19 cellular contexts compared by ENCODE assay signal in genomic region chr16:49651980-49652379, GRCh38.
DNase-seq lines count a peak whose midpoint lies in the region; TF ChIP-seq lines count a peak whose summit lies in the region.
"Had no signal": no experiment of that assay in that cellular context is flagged by ENCODE, and none has a peak within 500 bp of the region (broad histone marks: within the 10 kb centered on the region; RNA-seq: fewer than 3 reads in every experiment).

No MANE protein-coding gene starts in this region.

- peaks cover 4% of the 10 kb centered on the region for H3K79me2 ChIP-seq in neural progenitor cell (ENCODE audit: low read depth)
- H3K79me2 ChIP-seq: parathyroid adenoma had no signal

- TF ChIP-seq CTCF in breast epithelium (IDR thresholded peaks at IDR 0.05) (no peak), MCF 10A (IDR thresholded peaks at IDR 0.05; ENCODE audit: unreplicated experiment) (no peak), esophagus squamous epithelium (IDR thresholded peaks at IDR 0.05) (no peak), neural progenitor cell (IDR thresholded peaks at IDR 0.05) (no peak), tibial nerve (IDR thresholded peaks at IDR 0.05) (no peak)

- TF ChIP-seq POLR2A in breast epithelium (IDR thresholded peaks at IDR 0.05), result no peak
- TF ChIP-seq POLR2A in esophagus squamous epithelium (IDR thresholded peaks at IDR 0.05), result no peak
- TF ChIP-seq POLR2A in tibial nerve (IDR thresholded peaks at IDR 0.05), result no peak

- H3K27me3 ChIP-seq in breast epithelium, result no peaks in the 10 kb centered on the region
- no peaks in the 10 kb centered on the region for H3K27me3 ChIP-seq in esophagus squamous epithelium
- H3K27me3 ChIP-seq in neural progenitor cell, result no peaks in the 10 kb centered on the region
- no peaks in the 10 kb centered on the region for H3K27me3 ChIP-seq in tibial nerve

- H3K4me1 ChIP-seq in breast epithelium (no peaks in the 10 kb centered on the region), esophagus squamous epithelium (peaks cover 0 to 22% (median 0%) of the 10 kb centered on the region in 3 donors), neural progenitor cell (no peaks in the 10 kb centered on the region), tibial nerve (peaks cover 0 to 22% (median 2%) of the 10 kb centered on the region in 4 donors)
- H3K4me1 ChIP-seq: parathyroid adenoma had no signal

- H3K36me3 Mint-ChIP-seq in MCF 10A (ENCODE audit: insufficient read depth, unreplicated experiment) (no peaks in the 10 kb centered on the region), neural progenitor cell (peaks cover 21% of the 10 kb centered on the region)
- H3K36me3 Mint-ChIP-seq in activated T-helper 1 cell treated with anti-CD3 and anti-CD28 coated beads, Interleukin-12 subunit alpha, Interleukin-12 subunit beta, Interleukin-2, Interleukin-4 antibody, amounts not matched to agents 30 ng/mL and 10 ng/mL and 1 ng/mL, durations not matched to agents 14 hours and 24 hours and 36 hours (ENCODE audit: low read depth), result no peaks in the 10 kb centered on the region

- peaks cover 13% of the 10 kb centered on the region for H3K27me3 Mint-ChIP-seq in MCF 10A (ENCODE audit: insufficient read depth, unreplicated experiment)
- peaks cover 5% of the 10 kb centered on the region for H3K27me3 Mint-ChIP-seq in neural progenitor cell (ENCODE audit: insufficient read depth, low read depth)
- H3K27me3 Mint-ChIP-seq in activated T-helper 1 cell treated with anti-CD3 and anti-CD28 coated beads, Interleukin-12 subunit alpha, Interleukin-12 subunit beta, Interleukin-2, Interleukin-4 antibody, amounts not matched to agents 30 ng/mL and 10 ng/mL and 1 ng/mL, durations not matched to agents 14 hours and 24 hours and 36 hours (ENCODE audit: insufficient read depth), result no peaks in the 10 kb centered on the region
- H3K27me3 Mint-ChIP-seq: activated T-cell treated with anti-CD3 and anti-CD28 coated beads, Interleukin-2, amount 50 U/mL, for 24 hours; naive B cell had no signal

- H3K9me3 Mint-ChIP-seq in MCF 10A (ENCODE audit: unreplicated experiment) (peaks cover 13% of the 10 kb centered on the region), neural progenitor cell (peaks cover 18% of the 10 kb centered on the region)
- H3K9me3 Mint-ChIP-seq in activated T-helper 1 cell treated with anti-CD3 and anti-CD28 coated beads, Interleukin-12 subunit alpha, Interleukin-12 subunit beta, Interleukin-2, Interleukin-4 antibody, amounts not matched to agents 30 ng/mL and 10 ng/mL and 1 ng/mL, durations not matched to agents 14 hours and 24 hours and 36 hours, result peaks cover 16% of the 10 kb centered on the region

- no peak for DNase-seq in breast epithelium (ENCODE audit: low spot score in 2 of 2)
- no peak for DNase-seq in MCF 10A (ENCODE audit: unreplicated experiment)
- DNase-seq in esophagus squamous epithelium (lab: John Stamatoyannopoulos, UW), result no peak
- no peak for DNase-seq in neural progenitor cell (ENCODE audit: low spot score)
- no peak for DNase-seq in tibial nerve (ENCODE audit: low spot score in 2 of 2)
- DNase-seq in pons (ENCODE audit: low spot score), result no peak
- no peak for DNase-seq in H4 (ENCODE audit: low spot score)
- no peak for DNase-seq in activated T-helper 1 cell treated with anti-CD3 and anti-CD28 coated beads, Interleukin-12 subunit alpha, Interleukin-12 subunit beta, Interleukin-2, Interleukin-4 antibody, amounts not matched to agents 30 ng/mL and 10 ng/mL and 1 ng/mL, durations not matched to agents 14 hours and 24 hours and 36 hours (ENCODE audit: low spot score)
- DNase-seq: activated CD4-positive, alpha-beta T cell treated with anti-CD3 and anti-CD28 coated beads for 48 hours; activated naive CD4-positive, alpha-beta T cell; activated T-cell treated with anti-CD3 and anti-CD28 coated beads, Interleukin-2, amount 50 U/mL, for 24 hours; GF-D8; Kasumi-1; naive B cell; NCI-H187; NCI-H524 treated with DMSO at 0.1 percent for 48 hours had no signal

- no peak overlapping the region for H3K4me2 ChIP-seq in neural progenitor cell
- H3K4me2 ChIP-seq: GM23338 had no signal

- TF ChIP-seq EP300 in tibial nerve (IDR thresholded peaks at IDR 0.05), result no peak

- no peak overlapping the region for H3K9ac ChIP-seq in neural progenitor cell
- H3K9ac ChIP-seq: parathyroid adenoma had no signal

- H4K20me1 ChIP-seq in neural progenitor cell (ENCODE audit: low read depth), result no peaks in the 10 kb centered on the region

- H3K27ac ChIP-seq in breast epithelium (peak overlapping the region; percentile 31 to 79), esophagus squamous epithelium (peak overlapping the region in 3 of 4 donors; percentile 20 to 81 (median 66)), neural progenitor cell (no peak overlapping the region), tibial nerve (peak overlapping the region; percentile 45 to 89 (median 64))
- H3K27ac ChIP-seq: parathyroid adenoma had no signal

- intact Hi-C loops in breast epithelium (cut with DNase I; ENCODE audit: low total_unique reads) (no loop called here), MCF 10A (cut with micrococcal nuclease) (no loop called here), esophagus squamous epithelium (cut with DNase I) (no loop called here)
- intact Hi-C loops in activated T-helper 1 cell treated with anti-CD3 and anti-CD28 coated beads, Interleukin-12 subunit alpha, Interleukin-12 subunit beta, Interleukin-2, Interleukin-4 antibody, amounts not matched to agents 30 ng/mL and 10 ng/mL and 1 ng/mL, durations not matched to agents 14 hours and 24 hours and 36 hours (cut with micrococcal nuclease), result no loop called here

- no peak overlapping the region for H2AFZ ChIP-seq in neural progenitor cell (replicated peaks)
- H2AFZ ChIP-seq: GM23338, parathyroid adenoma had no signal

- 68 to 81% methylated on average over 5 to 6 of the region's 6 CpGs for WGBS in esophagus squamous epithelium, 2 donors
- 45 to 64% methylated on average over 5 to 6 of the region's 6 CpGs for WGBS in tibial nerve, 2 donors

- no peaks in the 10 kb centered on the region for H3K36me3 ChIP-seq in breast epithelium
- H3K36me3 ChIP-seq in esophagus squamous epithelium, result no peaks in the 10 kb centered on the region
- peaks cover 5% of the 10 kb centered on the region for H3K36me3 ChIP-seq in neural progenitor cell
- no peaks in the 10 kb centered on the region for H3K36me3 ChIP-seq in tibial nerve

- BruUV-seq in MCF 10A (replicated peaks; lab: Mats Ljungman, UMichigan), result no TSS peak

- H3K4me1 Mint-ChIP-seq in MCF 10A (ENCODE audit: insufficient read depth, unreplicated experiment) (peaks cover 5% of the 10 kb centered on the region), neural progenitor cell (peaks cover 30% of the 10 kb centered on the region)
- no peaks in the 10 kb centered on the region for H3K4me1 Mint-ChIP-seq in activated T-helper 1 cell treated with anti-CD3 and anti-CD28 coated beads, Interleukin-12 subunit alpha, Interleukin-12 subunit beta, Interleukin-2, Interleukin-4 antibody, amounts not matched to agents 30 ng/mL and 10 ng/mL and 1 ng/mL, durations not matched to agents 14 hours and 24 hours and 36 hours (ENCODE audit: low read depth)
- H3K4me1 Mint-ChIP-seq: naive B cell had no signal

- no peaks in the 10 kb centered on the region for H3F3A ChIP-seq in neural progenitor cell (ENCODE audit: low read depth)

- no peak overlapping the region for H3K27ac Mint-ChIP-seq in MCF 10A (ENCODE audit: low read depth, unreplicated experiment)
- H3K27ac Mint-ChIP-seq in neural progenitor cell, result peak overlapping the region; percentile 29
- no peak overlapping the region for H3K27ac Mint-ChIP-seq in activated T-helper 1 cell treated with anti-CD3 and anti-CD28 coated beads, Interleukin-12 subunit alpha, Interleukin-12 subunit beta, Interleukin-2, Interleukin-4 antibody, amounts not matched to agents 30 ng/mL and 10 ng/mL and 1 ng/mL, durations not matched to agents 14 hours and 24 hours and 36 hours
- H3K27ac Mint-ChIP-seq: activated T-cell treated with anti-CD3 and anti-CD28 coated beads, Interleukin-2, amount 50 U/mL, for 24 hours; dendritic cell treated with granulocyte-macrophage colony-stimulating factor and Interleukin-4, amounts not matched to agents 40 ng/mL and 50 ng/mL, for 4 days; GM23338; naive B cell had no signal

- H3K4me3 ChIP-seq in breast epithelium, result peak overlapping the region in 2 of 3 donors; percentile 4 to 46
- H3K4me3 ChIP-seq in esophagus squamous epithelium, result peak overlapping the region in 1 of 4 donors; percentile 25
- H3K4me3 ChIP-seq in neural progenitor cell, result no peak overlapping the region
- H3K4me3 ChIP-seq in tibial nerve, result peak overlapping the region in 2 of 4 donors; percentile 18 to 21
- H3K4me3 ChIP-seq: GM23338 had no signal

- H3K4me3 Mint-ChIP-seq in MCF 10A (ENCODE audit: unreplicated experiment) (no peak overlapping the region), neural progenitor cell (no peak overlapping the region)
- no peak overlapping the region for H3K4me3 Mint-ChIP-seq in activated T-helper 1 cell treated with anti-CD3 and anti-CD28 coated beads, Interleukin-12 subunit alpha, Interleukin-12 subunit beta, Interleukin-2, Interleukin-4 antibody, amounts not matched to agents 30 ng/mL and 10 ng/mL and 1 ng/mL, durations not matched to agents 14 hours and 24 hours and 36 hours
- H3K4me3 Mint-ChIP-seq: activated T-cell treated with anti-CD3 and anti-CD28 coated beads, Interleukin-2, amount 50 U/mL, for 24 hours; dendritic cell treated with granulocyte-macrophage colony-stimulating factor and Interleukin-4, amounts not matched to agents 40 ng/mL and 50 ng/mL, for 4 days; GM23338; naive B cell had no signal

- CTCF ChIA-PET in MCF 10A (lab: Yijun Ruan, JAX), result interaction anchor here (0.7 to 0.9 kb wide), 3 partner anchors 15 to 790 kb away, joined by 3 to 4 read pairs (median 3); no protein-coding TSS in a partner anchor

- POLR2A ChIA-PET in MCF 10A (lab: Yijun Ruan, JAX), result interaction anchor here (1.0 kb wide), 1 partner anchor 98 kb away, joined by 3 read pairs; no protein-coding TSS in a partner anchor

- peaks cover 8 to 28% of the 10 kb centered on the region in 2 donors for H3K9me3 ChIP-seq in breast epithelium
- H3K9me3 ChIP-seq in esophagus squamous epithelium, result peaks cover 0 to 16% (median 12%) of the 10 kb centered on the region in 3 donors
- H3K9me3 ChIP-seq in neural progenitor cell (ENCODE audit: low read depth), result peaks cover 6% of the 10 kb centered on the region
- H3K9me3 ChIP-seq in tibial nerve, result peaks cover 0 to 27% (median 2%) of the 10 kb centered on the region in 4 donors
